8 cellular contexts compared by ENCODE assay signal in genomic region chr14:105944632-105945610, GRCh38.
DNase-seq lines count a peak whose midpoint lies in the region; ATAC-seq and TF ChIP-seq lines count a peak whose summit lies in the region.

No MANE protein-coding gene starts in this region.

- intact Hi-C loops in mucosa of descending colon (cut with DNase I, micrococcal nuclease) = loop anchor here in 1 of 2 donors (10.0 kb wide), 1 partner anchor 260 kb away; no protein-coding TSS in a partner anchor

- DNase-seq in DND-41 (peak; percentile 76), LNCaP clone FGC (ENCODE audit: low read depth) (peak; percentile 36), T follicular helper cell (ENCODE audit: low read depth) (peak; percentile 58), mucosa of descending colon (peak; percentile 74 to 86 (median 81)), thoracic aorta (ENCODE audit: low spot score) (no peak)
- DNase-seq in activated naive CD4-positive, alpha-beta T cell treated with anti-CD3 and anti-CD28 coated beads, Interleukin-2, amount 50 U/mL, for 16 hours = peak; percentile 80

- H3K4me3 ChIP-seq in DND-41 (ENCODE audit: low read depth in 1 of 2, low read length in 2 of 2) (no peak overlapping the region), LNCaP clone FGC (ENCODE audit: low read depth, low read length) (no peak overlapping the region), mucosa of descending colon (no peak overlapping the region), thoracic aorta (no peak overlapping the region)

- ATAC-seq in DND-41 (ENCODE audit: insufficient read depth, low read depth) = peak; percentile 79
- peak; percentile 94 for ATAC-seq in mucosa of descending colon
- ATAC-seq in thoracic aorta (ENCODE audit: insufficient number of reproducible peaks, low FRiP score, low read depth) = no peak
- ATAC-seq in HG03521 (IDR thresholded peaks at IDR 0.05; ENCODE audit: unreplicated experiment) = no peak
- no peak for ATAC-seq in HG02938 (IDR thresholded peaks at IDR 0.05; ENCODE audit: unreplicated experiment)

- H3K4me2 ChIP-seq in DND-41 (ENCODE audit: insufficient read depth, low read length) = peak overlapping the region; percentile 38; the same call in 1 of the 2 replicates

- H3K27me3 ChIP-seq in DND-41 (ENCODE audit: insufficient read depth, low read length, poor library complexity) (no peaks in the 10 kb centered on the region), thoracic aorta (replicated peaks; ENCODE audit: insufficient read depth) (no peaks in the 10 kb centered on the region)

- H3K36me3 ChIP-seq in DND-41 (ENCODE audit: insufficient read depth, low read length) (no peaks in the 10 kb centered on the region), mucosa of descending colon (ENCODE audit: low read depth) (no peaks in the 10 kb centered on the region), thoracic aorta (no peaks in the 10 kb centered on the region)

- peaks cover 3% of the 10 kb centered on the region for H3K4me1 ChIP-seq in DND-41 (ENCODE audit: insufficient read depth, low read length)
- peaks cover 2% of the 10 kb centered on the region for H3K4me1 ChIP-seq in mucosa of descending colon (ENCODE audit: low read depth)
- H3K4me1 ChIP-seq in thoracic aorta (ENCODE audit: control insufficient read depth in 1 of 2, low read depth in 2 of 2) = no peaks in the 10 kb centered on the region

- H3K79me2 ChIP-seq in DND-41 (ENCODE audit: insufficient read depth, low read length) = no peaks in the 10 kb centered on the region

- no peak overlapping the region for H2AFZ ChIP-seq in DND-41 (ENCODE audit: low read depth, low read length)

- peaks cover under 1% of the 10 kb centered on the region for H3K9me3 ChIP-seq in DND-41 (ENCODE audit: insufficient read depth, low read length, severe bottlenecking)
- no peaks in the 10 kb centered on the region for H3K9me3 ChIP-seq in mucosa of descending colon
- no peaks in the 10 kb centered on the region for H3K9me3 ChIP-seq in thoracic aorta

- H4K20me1 ChIP-seq in DND-41 (ENCODE audit: insufficient read depth, low read length) = no peaks in the 10 kb centered on the region

- TF ChIP-seq CTCF in DND-41 (IDR thresholded peaks at IDR 0.05; ENCODE audit: borderline replicate concordance, extremely low read depth, low read length, poor library complexity, severe bottlenecking) (peak; percentile 86), LNCaP clone FGC (IDR thresholded peaks at IDR 0.05; ENCODE audit: control insufficient read depth, extremely low read depth, insufficient read depth) (peak; percentile 89), mucosa of descending colon (IDR thresholded peaks at IDR 0.05) (peak; percentile 55), thoracic aorta (IDR thresholded peaks at IDR 0.05) (peak; percentile 66)

- no peak overlapping the region for H3K27ac ChIP-seq in DND-41 (ENCODE audit: low read length)
- no peak overlapping the region for H3K27ac ChIP-seq in thoracic aorta

- H3K9ac ChIP-seq in DND-41 (ENCODE audit: low read depth, low read length) = no peak overlapping the region

Comparison
In these comparisons a context has a peak if more than half of its experiments do, and no peak if none do; other contexts are left out.
1. ATAC-seq: peak in DND-41 (single experiment) and mucosa of descending colon (single experiment); none in thoracic aorta (single experiment), HG03521 (single experiment) and HG02938 (single experiment).
2. Peak in every context shown above with its lines, with median percentiles within 50 percentile points of each other: CTCF ChIP-seq.